1 cellular context compared by ENCODE assay signal in the genomic region with DNA sequence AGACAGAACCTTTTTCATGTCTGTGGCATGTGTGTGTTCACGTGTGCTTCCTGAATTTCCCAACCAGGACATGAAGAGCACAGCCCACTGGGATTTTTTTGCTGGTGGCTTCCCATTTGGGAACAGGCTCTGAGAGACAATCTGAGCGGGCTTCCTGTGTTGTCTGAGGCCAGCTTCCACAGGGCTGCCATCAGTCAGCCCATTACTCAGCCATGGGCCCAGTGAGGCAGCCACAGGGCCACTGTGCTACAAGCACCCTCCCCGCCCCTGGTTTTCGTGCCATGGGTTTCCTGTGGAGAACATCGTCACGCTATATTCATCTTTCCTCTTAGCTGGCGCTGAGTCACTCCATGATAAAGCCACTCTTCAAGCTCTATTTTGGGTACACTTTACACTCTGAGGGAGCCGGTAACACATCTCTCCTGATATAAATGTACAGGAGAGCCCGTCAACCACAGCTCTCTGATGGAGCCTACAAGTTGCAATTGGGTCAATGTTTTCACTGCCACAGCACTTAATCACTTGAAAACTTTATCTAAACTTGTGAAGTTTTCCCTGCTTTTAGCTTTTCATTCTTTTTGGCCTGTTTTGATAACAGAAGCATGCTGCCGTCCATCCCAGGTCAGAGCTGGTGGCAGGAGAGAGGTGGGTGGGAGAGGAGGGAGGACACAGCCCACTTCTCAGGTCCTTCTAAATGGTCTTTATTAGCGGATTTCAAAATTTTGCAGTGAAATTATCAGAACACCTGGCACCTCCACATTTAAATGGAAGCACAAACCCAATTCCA.
TF ChIP-seq lines count a peak whose summit lies in the region.

No MANE protein-coding gene starts in this region.

TF ChIP-seq in K562, 482 proteins besides CTCF, POLR2A, EP300 and RAD21 (continued from another document and continues in another):
- TF ChIP-seq, protein P1, sequence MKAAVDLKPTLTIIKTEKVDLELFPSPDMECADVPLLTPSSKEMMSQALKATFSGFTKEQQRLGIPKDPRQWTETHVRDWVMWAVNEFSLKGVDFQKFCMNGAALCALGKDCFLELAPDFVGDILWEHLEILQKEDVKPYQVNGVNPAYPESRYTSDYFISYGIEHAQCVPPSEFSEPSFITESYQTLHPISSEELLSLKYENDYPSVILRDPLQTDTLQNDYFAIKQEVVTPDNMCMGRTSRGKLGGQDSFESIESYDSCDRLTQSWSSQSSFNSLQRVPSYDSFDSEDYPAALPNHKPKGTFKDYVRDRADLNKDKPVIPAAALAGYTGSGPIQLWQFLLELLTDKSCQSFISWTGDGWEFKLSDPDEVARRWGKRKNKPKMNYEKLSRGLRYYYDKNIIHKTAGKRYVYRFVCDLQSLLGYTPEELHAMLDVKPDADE (conservative IDR thresholded peaks at IDR 0.05; ENCODE audit: control insufficient read depth, low read depth, low read length), result no peak
- TF ChIP-seq KDM1A (IDR thresholded peaks at IDR 0.05), result no peak
- TF ChIP-seq NCOA2 (IDR thresholded peaks at IDR 0.05; ENCODE audit: partially characterized antibody in 2 of 2), result no peak
- no peak for TF ChIP-seq E4F1 (CRISPR knock-in tag; IDR thresholded peaks at IDR 0.05; ENCODE audit: borderline replicate concordance)
- no peak for TF ChIP-seq POLR2B (IDR thresholded peaks at IDR 0.05; ENCODE audit: low read depth, partially characterized antibody)
- peak; percentile 84 for TF ChIP-seq MEF2D (tag; conservative IDR thresholded peaks at IDR 0.05; ENCODE audit: low read depth)
- no peak; the same call in 1 of the 2 replicates for TF ChIP-seq CXXC5 (CRISPR knock-in tag; IDR thresholded peaks at IDR 0.05)
- TF ChIP-seq FOXP1 (CRISPR knock-in tag; IDR thresholded peaks at IDR 0.05), result no peak
- no peak for TF ChIP-seq PATZ1 (CRISPR knock-in tag; IDR thresholded peaks at IDR 0.05; ENCODE audit: borderline replicate concordance)
- TF ChIP-seq SNAPC5 (CRISPR knock-in tag; IDR thresholded peaks at IDR 0.05), result no peak
- TF ChIP-seq, protein P2, sequence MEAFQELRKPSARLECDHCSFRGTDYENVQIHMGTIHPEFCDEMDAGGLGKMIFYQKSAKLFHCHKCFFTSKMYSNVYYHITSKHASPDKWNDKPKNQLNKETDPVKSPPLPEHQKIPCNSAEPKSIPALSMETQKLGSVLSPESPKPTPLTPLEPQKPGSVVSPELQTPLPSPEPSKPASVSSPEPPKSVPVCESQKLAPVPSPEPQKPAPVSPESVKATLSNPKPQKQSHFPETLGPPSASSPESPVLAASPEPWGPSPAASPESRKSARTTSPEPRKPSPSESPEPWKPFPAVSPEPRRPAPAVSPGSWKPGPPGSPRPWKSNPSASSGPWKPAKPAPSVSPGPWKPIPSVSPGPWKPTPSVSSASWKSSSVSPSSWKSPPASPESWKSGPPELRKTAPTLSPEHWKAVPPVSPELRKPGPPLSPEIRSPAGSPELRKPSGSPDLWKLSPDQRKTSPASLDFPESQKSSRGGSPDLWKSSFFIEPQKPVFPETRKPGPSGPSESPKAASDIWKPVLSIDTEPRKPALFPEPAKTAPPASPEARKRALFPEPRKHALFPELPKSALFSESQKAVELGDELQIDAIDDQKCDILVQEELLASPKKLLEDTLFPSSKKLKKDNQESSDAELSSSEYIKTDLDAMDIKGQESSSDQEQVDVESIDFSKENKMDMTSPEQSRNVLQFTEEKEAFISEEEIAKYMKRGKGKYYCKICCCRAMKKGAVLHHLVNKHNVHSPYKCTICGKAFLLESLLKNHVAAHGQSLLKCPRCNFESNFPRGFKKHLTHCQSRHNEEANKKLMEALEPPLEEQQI (IDR thresholded peaks at IDR 0.05), result no peak
- TF ChIP-seq EWSR1 (IDR thresholded peaks at IDR 0.05; ENCODE audit: borderline replicate concordance, low read depth, partially characterized antibody), result no peak
- no peak for TF ChIP-seq SP1 (CRISPR knock-in tag; IDR thresholded peaks at IDR 0.05)
- no peak for TF ChIP-seq ZNF57 (CRISPR knock-in tag; IDR thresholded peaks at IDR 0.05)
- TF ChIP-seq TAF1 (IDR thresholded peaks at IDR 0.05; ENCODE audit: control insufficient read depth, extremely low read depth, insufficient read depth, low read length, severe bottlenecking), result peak; percentile 22
- no peak for TF ChIP-seq ZNF407 (IDR thresholded peaks at IDR 0.05; ENCODE audit: low read depth)
- TF ChIP-seq GTF2E2 (tag; IDR thresholded peaks at IDR 0.05), result peak; percentile 59; the same call in 1 of the 2 replicates
- TF ChIP-seq, protein P3, sequence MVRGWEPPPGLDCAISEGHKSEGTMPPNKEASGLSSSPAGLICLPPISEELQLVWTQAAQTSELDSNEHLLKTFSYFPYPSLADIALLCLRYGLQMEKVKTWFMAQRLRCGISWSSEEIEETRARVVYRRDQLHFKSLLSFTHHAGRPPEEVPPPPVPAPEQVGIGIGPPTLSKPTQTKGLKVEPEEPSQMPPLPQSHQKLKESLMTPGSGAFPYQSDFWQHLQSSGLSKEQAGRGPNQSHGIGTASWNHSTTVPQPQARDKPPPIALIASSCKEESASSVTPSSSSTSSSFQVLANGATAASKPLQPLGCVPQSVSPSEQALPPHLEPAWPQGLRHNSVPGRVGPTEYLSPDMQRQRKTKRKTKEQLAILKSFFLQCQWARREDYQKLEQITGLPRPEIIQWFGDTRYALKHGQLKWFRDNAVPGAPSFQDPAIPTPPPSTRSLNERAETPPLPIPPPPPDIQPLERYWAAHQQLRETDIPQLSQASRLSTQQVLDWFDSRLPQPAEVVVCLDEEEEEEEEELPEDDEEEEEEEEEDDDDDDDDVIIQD (CRISPR knock-in tag; IDR thresholded peaks at IDR 0.05), result no peak
- TF ChIP-seq PHB2 (IDR thresholded peaks at IDR 0.05; ENCODE audit: low read depth), result no peak
- TF ChIP-seq ZNF79 (CRISPR knock-in tag; IDR thresholded peaks at IDR 0.05; ENCODE audit: low read depth), result no peak
- no peak for TF ChIP-seq XRCC4 (IDR thresholded peaks at IDR 0.05; ENCODE audit: extremely low read depth, insufficient read depth, insufficient read length)
- TF ChIP-seq HMBOX1 (IDR thresholded peaks at IDR 0.05), result no peak
- TF ChIP-seq SIX5 (IDR thresholded peaks at IDR 0.05; ENCODE audit: borderline replicate concordance in 1 of 2, insufficient read depth in 1 of 2, low read depth in 1 of 2, low read length in 2 of 2), result no peak
- peak; percentile 7 for TF ChIP-seq MEIS2 (IDR thresholded peaks at IDR 0.05; ENCODE audit: partially characterized antibody)
- TF ChIP-seq PTRF (tag; IDR thresholded peaks at IDR 0.05), result no peak
- TF ChIP-seq YY1 (IDR thresholded peaks at IDR 0.05; ENCODE audit: borderline replicate concordance in 1 of 3, control insufficient read depth in 1 of 3, extremely low read depth in 1 of 3, insufficient read depth in 3 of 3, insufficient read length in 1 of 3, insufficient replicate concordance in 2 of 3, low read depth in 1 of 3, low read length in 2 of 3), result peak in 1 of 3 experiments; percentile 60
